ENCODE assay signal across 17 cellular contexts in genomic region chr11:5486421-5486820, GRCh38. TPM values are rescaled to one million over a fixed set of nuclear protein-coding genes. Genes with fewer than 3 reads are reported as not detected.
DNase-seq lines count a peak whose midpoint lies in the region; ATAC-seq lines count a peak whose summit lies in the region.
"Had no signal": no experiment of that assay in that cellular context is flagged by ENCODE, and none has a peak within 500 bp of the region (broad histone marks: within the 10 kb centered on the region; RNA-seq: fewer than 3 reads in every experiment).

No MANE protein-coding gene starts in this region.

- intact Hi-C loops in activated CD4-positive, alpha-beta memory T cell treated with anti-CD3 and anti-CD28 coated beads for 36 hours (cut with micrococcal nuclease) = no loop called here

- H3K4me1 Mint-ChIP-seq in activated CD4-positive, alpha-beta memory T cell treated with anti-CD3 and anti-CD28 coated beads for 36 hours (ENCODE audit: low read depth) = no peaks in the 10 kb centered on the region
- H3K4me1 Mint-ChIP-seq in activated CD4-positive, alpha-beta memory T cell treated with anti-CD3 and anti-CD28 coated beads, Interleukin-2, amount 10 ng/mL, durations not matched to agents 7 days and 5 days = no peaks in the 10 kb centered on the region
- peaks cover 5% of the 10 kb centered on the region for H3K4me1 Mint-ChIP-seq in activated naive CD8-positive, alpha-beta T cell treated with anti-CD3 and anti-CD28 coated beads, Interleukin-2, amount 50 U/mL, for 24 hours
- H3K4me1 Mint-ChIP-seq in stimulated activated memory B cell treated with anti-CD40 and anti-IgM and Interleukin-4, amounts not matched to agents 10 μg/mL and 1 μg/mL and 100 μg/mL, for 72 hours = peaks cover 6% of the 10 kb centered on the region

- no peak overlapping the region for H3K27ac Mint-ChIP-seq in activated CD4-positive, alpha-beta memory T cell treated with anti-CD3 and anti-CD28 coated beads for 36 hours
- no peak overlapping the region for H3K27ac Mint-ChIP-seq in activated CD4-positive, alpha-beta memory T cell treated with anti-CD3 and anti-CD28 coated beads, Interleukin-2, amount 10 ng/mL, durations not matched to agents 7 days and 5 days
- H3K27ac Mint-ChIP-seq in activated naive CD8-positive, alpha-beta T cell treated with anti-CD3 and anti-CD28 coated beads, Interleukin-2, amount 50 U/mL, for 24 hours = no peak overlapping the region
- H3K27ac Mint-ChIP-seq in stimulated activated memory B cell treated with anti-CD40 and anti-IgM and Interleukin-4, amounts not matched to agents 10 μg/mL and 1 μg/mL and 100 μg/mL, for 72 hours = no peak overlapping the region

- POLR2A ChIA-PET in activated CD4-positive, alpha-beta memory T cell treated with anti-CD3 and anti-CD28 coated beads for 36 hours (lab: Charles Lee) = no interaction called here
- POLR2A ChIA-PET in activated CD4-positive, alpha-beta memory T cell treated with anti-CD3 and anti-CD28 coated beads, Interleukin-2, amount 10 ng/mL, durations not matched to agents 7 days and 5 days (lab: Charles Lee) = no interaction called here

- peak; percentile 18 for DNase-seq in activated CD4-positive, alpha-beta memory T cell treated with anti-CD3 and anti-CD28 coated beads for 36 hours
- DNase-seq in activated CD4-positive, alpha-beta memory T cell treated with anti-CD3 and anti-CD28 coated beads, Interleukin-2, amount 10 ng/mL, durations not matched to agents 7 days and 5 days = no peak
- DNase-seq in stimulated activated CD4-positive, alpha-beta T cell treated with anti-CD3 and anti-CD28 coated beads, Interleukin-1b, Interleukin-23, amount 100 ng/mL, for 48 hours = peak; percentile 13
- no peak for DNase-seq in stimulated activated CD4-positive, alpha-beta T cell treated with anti-CD3 and anti-CD28 coated beads, Interleukin-4, amount 100 ng/mL, for 4 hours
- DNase-seq in activated naive CD8-positive, alpha-beta T cell treated with anti-CD3 and anti-CD28 coated beads, Interleukin-2, amount 50 U/mL, for 24 hours = peak; percentile 10
- DNase-seq in NCI-H2081 treated with DMSO at 0.1 percent for 48 hours (lab: John Stamatoyannopoulos, UW) = no peak
- DNase-seq: C1 segment of cervical spinal cord, DND-41, MG63, NCI-H1092, NCI-H146, NCI-H2081, NCI-H524, PC-9 had no signal

- H3K4me3 Mint-ChIP-seq in activated CD4-positive, alpha-beta memory T cell treated with anti-CD3 and anti-CD28 coated beads for 36 hours = no peak overlapping the region
- no peak overlapping the region for H3K4me3 Mint-ChIP-seq in activated CD4-positive, alpha-beta memory T cell treated with anti-CD3 and anti-CD28 coated beads, Interleukin-2, amount 10 ng/mL, durations not matched to agents 7 days and 5 days
- no peak overlapping the region for H3K4me3 Mint-ChIP-seq in activated naive CD8-positive, alpha-beta T cell treated with anti-CD3 and anti-CD28 coated beads, Interleukin-2, amount 50 U/mL, for 24 hours
- no peak overlapping the region for H3K4me3 Mint-ChIP-seq in stimulated activated memory B cell treated with anti-CD40 and anti-IgM and Interleukin-4, amounts not matched to agents 10 μg/mL and 1 μg/mL and 100 μg/mL, for 72 hours

- peaks cover 11% of the 10 kb centered on the region for H3K27me3 Mint-ChIP-seq in activated CD4-positive, alpha-beta memory T cell treated with anti-CD3 and anti-CD28 coated beads for 36 hours
- H3K27me3 Mint-ChIP-seq in activated CD4-positive, alpha-beta memory T cell treated with anti-CD3 and anti-CD28 coated beads, Interleukin-2, amount 10 ng/mL, durations not matched to agents 7 days and 5 days = peaks cover 7% of the 10 kb centered on the region
- H3K27me3 Mint-ChIP-seq in activated naive CD8-positive, alpha-beta T cell treated with anti-CD3 and anti-CD28 coated beads, Interleukin-2, amount 50 U/mL, for 24 hours = peaks cover 14% of the 10 kb centered on the region
- no peaks in the 10 kb centered on the region for H3K27me3 Mint-ChIP-seq in stimulated activated memory B cell treated with anti-CD40 and anti-IgM and Interleukin-4, amounts not matched to agents 10 μg/mL and 1 μg/mL and 100 μg/mL, for 72 hours

- peak; percentile 93 for ATAC-seq in activated naive CD8-positive, alpha-beta T cell treated with anti-CD3 and anti-CD28 coated beads, Interleukin-2, amount 50 U/mL, for 24 hours
- peak; percentile 64 for ATAC-seq in stimulated activated memory B cell treated with anti-CD40 and anti-IgM and Interleukin-4, amounts not matched to agents 10 μg/mL and 1 μg/mL and 100 μg/mL, for 72 hours
- ATAC-seq in HG03139 (IDR thresholded peaks at IDR 0.05; ENCODE audit: unreplicated experiment) = no peak

- CTCF ChIA-PET in activated CD4-positive, alpha-beta memory T cell treated with anti-CD3 and anti-CD28 coated beads for 36 hours (lab: Charles Lee) = no interaction called here
- CTCF ChIA-PET in activated CD4-positive, alpha-beta memory T cell treated with anti-CD3 and anti-CD28 coated beads, Interleukin-2, amount 10 ng/mL, durations not matched to agents 7 days and 5 days (lab: Charles Lee) = no interaction called here

- H3K36me3 Mint-ChIP-seq in activated CD4-positive, alpha-beta memory T cell treated with anti-CD3 and anti-CD28 coated beads for 36 hours = no peaks in the 10 kb centered on the region
- H3K36me3 Mint-ChIP-seq in activated CD4-positive, alpha-beta memory T cell treated with anti-CD3 and anti-CD28 coated beads, Interleukin-2, amount 10 ng/mL, durations not matched to agents 7 days and 5 days (ENCODE audit: low read depth) = no peaks in the 10 kb centered on the region
- H3K36me3 Mint-ChIP-seq in activated naive CD8-positive, alpha-beta T cell treated with anti-CD3 and anti-CD28 coated beads, Interleukin-2, amount 50 U/mL, for 24 hours (ENCODE audit: low read depth) = no peaks in the 10 kb centered on the region
- H3K36me3 Mint-ChIP-seq in stimulated activated memory B cell treated with anti-CD40 and anti-IgM and Interleukin-4, amounts not matched to agents 10 μg/mL and 1 μg/mL and 100 μg/mL, for 72 hours = no peaks in the 10 kb centered on the region

- no peaks in the 10 kb centered on the region for H3K9me3 Mint-ChIP-seq in activated CD4-positive, alpha-beta memory T cell treated with anti-CD3 and anti-CD28 coated beads for 36 hours
- no peaks in the 10 kb centered on the region for H3K9me3 Mint-ChIP-seq in activated CD4-positive, alpha-beta memory T cell treated with anti-CD3 and anti-CD28 coated beads, Interleukin-2, amount 10 ng/mL, durations not matched to agents 7 days and 5 days
- no peaks in the 10 kb centered on the region for H3K9me3 Mint-ChIP-seq in activated naive CD8-positive, alpha-beta T cell treated with anti-CD3 and anti-CD28 coated beads, Interleukin-2, amount 50 U/mL, for 24 hours
- no peaks in the 10 kb centered on the region for H3K9me3 Mint-ChIP-seq in stimulated activated memory B cell treated with anti-CD40 and anti-IgM and Interleukin-4, amounts not matched to agents 10 μg/mL and 1 μg/mL and 100 μg/mL, for 72 hours

RNA-seq across cellular contexts. Expression of gene OR52D1, which starts 2.1 kb away (rescaled TPM):
- not detected for total RNA-seq in activated CD4-positive, alpha-beta memory T cell treated with anti-CD3 and anti-CD28 coated beads for 36 hours
- total RNA-seq in activated CD4-positive, alpha-beta memory T cell treated with anti-CD3 and anti-CD28 coated beads, Interleukin-2, amount 10 ng/mL, durations not matched to agents 7 days and 5 days = not detected
- total RNA-seq: A673, PC-9 had no signal

RNA-seq across cellular contexts. Expression of gene UBQLN3, which starts 23.3 kb away (rescaled TPM):
- total RNA-seq in activated CD4-positive, alpha-beta memory T cell treated with anti-CD3 and anti-CD28 coated beads for 36 hours = not detected
- not detected for total RNA-seq in activated CD4-positive, alpha-beta memory T cell treated with anti-CD3 and anti-CD28 coated beads, Interleukin-2, amount 10 ng/mL, durations not matched to agents 7 days and 5 days
- total RNA-seq: A673, PC-9 had no signal

RNA-seq across cellular contexts. Expression of gene UBQLNL, which starts 30.1 kb away (rescaled TPM):
- total RNA-seq in activated CD4-positive, alpha-beta memory T cell treated with anti-CD3 and anti-CD28 coated beads for 36 hours = under 1 TPM in 1 of 2 experiments, not detected in 1; 0.17 TPM
- under 1 TPM; 0.13 to 0.28 TPM for total RNA-seq in activated CD4-positive, alpha-beta memory T cell treated with anti-CD3 and anti-CD28 coated beads, Interleukin-2, amount 10 ng/mL, durations not matched to agents 7 days and 5 days
- total RNA-seq: A673 had no signal

RNA-seq across cellular contexts. Expression of gene OR51I2, which starts 37.3 kb away (rescaled TPM):
- total RNA-seq in activated CD4-positive, alpha-beta memory T cell treated with anti-CD3 and anti-CD28 coated beads for 36 hours = not detected
- total RNA-seq in activated CD4-positive, alpha-beta memory T cell treated with anti-CD3 and anti-CD28 coated beads, Interleukin-2, amount 10 ng/mL, durations not matched to agents 7 days and 5 days = not detected
- total RNA-seq: A673, PC-9 had no signal

RNA-seq across cellular contexts. Expression of gene OR51I1, which starts 45.1 kb away (rescaled TPM):
- not detected for total RNA-seq in activated CD4-positive, alpha-beta memory T cell treated with anti-CD3 and anti-CD28 coated beads for 36 hours
- total RNA-seq in activated CD4-positive, alpha-beta memory T cell treated with anti-CD3 and anti-CD28 coated beads, Interleukin-2, amount 10 ng/mL, durations not matched to agents 7 days and 5 days = not detected
- total RNA-seq: A673, PC-9 had no signal

Comparison
In these comparisons a context has a peak if more than half of its experiments do, and no peak if none do; other contexts are left out.
1. DNase-seq: peak in activated CD4-positive, alpha-beta memory T cell treated with anti-CD3 and anti-CD28 coated beads for 36 hours (single experiment), stimulated activated CD4-positive, alpha-beta T cell treated with anti-CD3 and anti-CD28 coated beads, Interleukin-1b, Interleukin-23, amount 100 ng/mL, for 48 hours (single experiment) and activated naive CD8-positive, alpha-beta T cell treated with anti-CD3 and anti-CD28 coated beads, Interleukin-2, amount 50 U/mL, for 24 hours (single experiment); none in activated CD4-positive, alpha-beta memory T cell treated with anti-CD3 and anti-CD28 coated beads, Interleukin-2, amount 10 ng/mL, durations not matched to agents 7 days and 5 days (single experiment), stimulated activated CD4-positive, alpha-beta T cell treated with anti-CD3 and anti-CD28 coated beads, Interleukin-4, amount 100 ng/mL, for 4 hours (0 of 2) and NCI-H2081 treated with DMSO at 0.1 percent for 48 hours (single experiment).